ENCODE assay signal across 8 cellular contexts in the genomic region with DNA sequence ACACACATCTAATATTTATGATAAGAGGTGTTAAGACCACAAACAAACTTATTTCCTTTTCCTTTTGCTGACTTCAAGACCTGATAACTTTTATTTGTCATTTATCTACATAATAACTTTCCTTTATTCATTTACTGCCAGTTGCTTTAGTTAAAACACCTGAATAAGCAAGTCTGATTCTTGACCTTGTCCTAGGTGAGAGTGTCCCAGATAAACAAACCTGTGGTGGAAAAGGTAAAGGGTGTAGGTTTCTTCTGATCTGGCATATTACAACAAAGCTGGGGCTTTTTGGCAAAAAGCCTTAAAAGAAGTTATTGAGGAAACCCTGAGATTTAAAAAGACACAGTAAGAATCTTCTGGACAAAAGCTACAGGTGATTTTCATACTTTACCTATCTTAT.
"Had no signal": no experiment of that assay in that cellular context is flagged by ENCODE, and none has a peak within 500 bp of the region (broad histone marks: within the 10 kb centered on the region; RNA-seq: fewer than 3 reads in every experiment).

No MANE protein-coding gene starts in this region.

- ATAC-seq: GM12878 had no signal

- H3K4me3 ChIP-seq: GM12878 had no signal

- DNase-seq: GDM1, GF-D8 had no signal

- FAIRE-seq: G401.6, GM12878, GM12891, GM12892, GM18507, GM19239 had no signal
